8 cellular contexts compared by ENCODE assay signal in genomic region chr9:91423785-91424402, GRCh38. TPM values are rescaled to one million over a fixed set of nuclear protein-coding genes. Genes with fewer than 3 reads are reported as not detected.
DNase-seq lines count a peak whose midpoint lies in the region; ATAC-seq, FAIRE-seq and TF ChIP-seq lines count a peak whose summit lies in the region.

Gene NFIL3 (minus strand): TSS chr9:91423832. CDS start chr9:91410734, 13,098 bp downstream.

- no peak within 1 kb of the TSS for H4K8ac ChIP-seq in H9 (replicated peaks; ENCODE audit: insufficient read length, low read depth, low read length)

- ATAC-seq in Right ventricle myocardium superior (ENCODE audit: poor library complexity) (peak; percentile 89), pancreas (peak; percentile 67 to 87 (median 80))

- H3K9ac ChIP-seq in ES-I3 (ENCODE audit: low read depth, low read length), result peak within 1 kb of the TSS; percentile 79
- H3K9ac ChIP-seq in H9 (ENCODE audit: extremely low read depth, insufficient read length, low read length), result peak within 1 kb of the TSS; percentile 60

- H2BK20ac ChIP-seq in H9 (ENCODE audit: low read depth, low read length, poor library complexity, severe bottlenecking), result no peak within 1 kb of the TSS

- H3K27me3 ChIP-seq in H9 (ENCODE audit: insufficient read depth, low read length) (peaks cover 28% of the 10 kb centered on the region; the same call in 1 of the 2 replicates), MG63 (no peaks in the 10 kb centered on the region), pancreas (no peaks in the 10 kb centered on the region), tibial artery (no peaks in the 10 kb centered on the region)

- no peak within 1 kb of the TSS for H2AK5ac ChIP-seq in H9 (ENCODE audit: insufficient read length, low read length)

- H3K4me1 ChIP-seq in ES-I3 (ENCODE audit: insufficient read depth, low read length) (peaks cover 4% of the 10 kb centered on the region), H9 (ENCODE audit: insufficient read depth, low read length) (no peaks in the 10 kb centered on the region), pancreas (peaks cover 11 to 19% (median 16%) of the 10 kb centered on the region in 3 donors), tibial artery (peaks cover 0 to 31% (median 20%) of the 10 kb centered on the region in 4 donors)

- peaks cover 19% of the 10 kb centered on the region for H3K23me2 ChIP-seq in H9 (ENCODE audit: insufficient read length, low read depth, low read length, poor library complexity, severe bottlenecking)

- H2BK120ac ChIP-seq in H9 (ENCODE audit: low read depth, low read length, poor library complexity, severe bottlenecking), result no peak within 1 kb of the TSS

- no peaks in the 10 kb centered on the region for H3K36me3 ChIP-seq in ES-I3 (ENCODE audit: insufficient read depth, low read length)
- H3K36me3 ChIP-seq in MG63, result no peaks in the 10 kb centered on the region
- H3K36me3 ChIP-seq in pancreas, result no peaks in the 10 kb centered on the region
- no peaks in the 10 kb centered on the region for H3K36me3 ChIP-seq in tibial artery

- peak within 1 kb of the TSS; percentile 90 to 93 for H3K4me3 Mint-ChIP-seq in H9

- H3T11ph ChIP-seq in H9 (ENCODE audit: low read length), result no peak within 1 kb of the TSS

- H3K4me3 ChIP-seq in MG63, result peak within 1 kb of the TSS; percentile 84
- peak within 1 kb of the TSS; percentile 51 to 81 (median 64) for H3K4me3 ChIP-seq in pancreas
- H3K4me3 ChIP-seq in tibial artery, result peak within 1 kb of the TSS; percentile 92 to 93

- H3K27me3 Mint-ChIP-seq in H9 (ENCODE audit: low read depth), result peaks cover 68% of the 10 kb centered on the region

- TF ChIP-seq CTCF in H9 (conservative IDR thresholded peaks at IDR 0.05), result no peak
- TF ChIP-seq CTCF in pancreas (IDR thresholded peaks at IDR 0.05), result no peak
- TF ChIP-seq CTCF in tibial artery (IDR thresholded peaks at IDR 0.05), result no peak

- H3K27ac ChIP-seq in H9 (ENCODE audit: insufficient read length, low read depth, low read length) (no peak within 1 kb of the TSS), pancreas (peak within 1 kb of the TSS; percentile 92 to 99 (median 97)), tibial artery (peak within 1 kb of the TSS; percentile 99 to 100)

- no peak within 1 kb of the TSS for H2AFZ ChIP-seq in H9 (ENCODE audit: low read length)

- H3K4me2 ChIP-seq in H9 (ENCODE audit: insufficient read depth, insufficient read length, low read length), result peak within 1 kb of the TSS; percentile 100

- FAIRE-seq in pancreas (lab: Jason Lieb, UNC), result no peak

- no peaks in the 10 kb centered on the region for H3K9me3 ChIP-seq in ES-I3 (ENCODE audit: control insufficient read depth, insufficient read depth, low read length)
- no peaks in the 10 kb centered on the region for H3K9me3 ChIP-seq in H9 (ENCODE audit: control insufficient read depth, low read depth, low read length)
- no peaks in the 10 kb centered on the region for H3K9me3 ChIP-seq in MG63
- H3K9me3 ChIP-seq in pancreas, result no peaks in the 10 kb centered on the region
- no peaks in the 10 kb centered on the region for H3K9me3 ChIP-seq in tibial artery

- peaks cover 0 to 4% of the 10 kb centered on the region in 2 experiments; a peak in 2 of 5 replicates for H3K9me3 Mint-ChIP-seq in H9

- H4K5ac ChIP-seq in H9 (ENCODE audit: insufficient read length, low read depth, low read length), result no peak within 1 kb of the TSS

- no peak within 1 kb of the TSS for H2BK12ac ChIP-seq in H9 (ENCODE audit: insufficient read length, low read depth, low read length)

- peaks cover 28 to 33% of the 10 kb centered on the region in 2 experiments for H3K4me1 Mint-ChIP-seq in H9

- H3K27ac Mint-ChIP-seq in H9, result peak within 1 kb of the TSS in 2 of 3 experiments; percentile 17 to 84; a peak in 4 of 7 replicates

- no peaks in the 10 kb centered on the region for H4K20me1 ChIP-seq in H9 (ENCODE audit: control insufficient read depth, insufficient read depth, insufficient read length)

- H3K18ac ChIP-seq in H9 (ENCODE audit: insufficient read length, low read depth, low read length), result no peak within 1 kb of the TSS

- H3K23ac ChIP-seq in H9 (ENCODE audit: insufficient read length, low read depth, low read length), result no peak within 1 kb of the TSS

- H2BK15ac ChIP-seq in H9 (ENCODE audit: low read depth, low read length), result no peak within 1 kb of the TSS

- H3K14ac ChIP-seq in H9 (ENCODE audit: insufficient read depth, low read length), result 0 out of 2 replicates have a peak within 1 kb of the TSS, but pooled peaks have one; percentile 56

- H3K79me2 ChIP-seq in H9 (ENCODE audit: insufficient read depth, low read length), result peaks cover 2% of the 10 kb centered on the region; the same call in 1 of the 2 replicates

- no peak within 1 kb of the TSS for H3K4ac ChIP-seq in H9 (ENCODE audit: low read depth, low read length)

- H4K91ac ChIP-seq in H9 (ENCODE audit: insufficient read length, low read depth, low read length), result no peak within 1 kb of the TSS

- no CpG with 5 or more reads among the region's 92 CpGs for WGBS in H9 (ENCODE audit: extremely low coverage, insufficient read length, low lambda C conversion rate)
- WGBS in pancreas, 2 donors, result 0 to 1% methylated on average over 40 to 92 of the region's 92 CpGs

- H3K79me1 ChIP-seq in H9 (ENCODE audit: insufficient read depth, low read depth, low read length, poor library complexity, severe bottlenecking), result no peaks in the 10 kb centered on the region

- DNase-seq in H9, result peak; percentile 75
- DNase-seq in MG63, result peak; percentile 80
- DNase-seq in SW480 (ENCODE audit: low spot score), result peak; percentile 80
- peak; percentile 14 for DNase-seq in activated naive CD8-positive, alpha-beta T cell treated with anti-CD3 and anti-CD28 coated beads, Interleukin-2, amount 50 U/mL, for 16 hours (ENCODE audit: low read depth, low spot score)
- peak; percentile 92 for DNase-seq in Right ventricle myocardium superior
- peak; percentile 82 to 96 (median 88) for DNase-seq in pancreas
- DNase-seq in tibial artery, result peak; percentile 79 to 93

- intact Hi-C loops in Right ventricle myocardium superior (cut with DNase I), result loop anchor here (5.0 kb wide), 1 partner anchor 387 kb away; no protein-coding TSS in a partner anchor
- intact Hi-C loops in pancreas (cut with DNase I), result loop anchor here in 1 of 3 donors (10.0 kb wide), 1 partner anchor 229 kb away; no protein-coding TSS in a partner anchor
- intact Hi-C loops in tibial artery (cut with DNase I; ENCODE audit: low total_unique reads), result loop anchor here (2.0 to 10.0 kb wide), 2 partner anchors 231 to 1819 kb away; partner anchors contain the start of gene GADD45G

- no peaks in the 10 kb centered on the region; a peak in 1 of 7 replicates for H3K36me3 Mint-ChIP-seq in H9 (ENCODE audit: insufficient read depth in 1 of 3, low read depth in 3 of 3)

- no peak within 1 kb of the TSS for H3K56ac ChIP-seq in H9 (ENCODE audit: insufficient read length, low read depth, low read length)

- no peak within 1 kb of the TSS for H2BK5ac ChIP-seq in H9 (ENCODE audit: insufficient read length, low read length)

RNA-seq across cellular contexts. Expression of gene NFIL3, which starts in this region (rescaled TPM):
- total RNA-seq in H9 (2021) (7.6 and 8.4 TPM in 2 replicates), Right ventricle myocardium superior (19.9 TPM), pancreas (10 to 100 TPM in 3 of 6 donors, 1 to 10 TPM in 3; 6.0 to 17.0 (median 10.8) TPM)
- total RNA-seq in MG63 (2014; rRNA removed; shearing (Covaris generic); ENCODE audit: low replicate concordance), result 0.17 and 2.7 TPM in 2 replicates
- 10 to 100 TPM in 1 of 2 donors, 1 to 10 TPM in 1; 6.2 to 24.4 TPM for polyA plus RNA-seq in pancreas

Comparison
In these comparisons a context has a peak if more than half of its experiments do, and no peak if none do; other contexts are left out.
1. DNase-seq: peak in every context shown above with its lines; median percentile 92 in Right ventricle myocardium superior; 88 in pancreas; 86 in tibial artery; 80 in MG63; 80 in SW480; 75 in H9; 14 in activated naive CD8-positive, alpha-beta T cell treated with anti-CD3 and anti-CD28 coated beads, Interleukin-2, amount 50 U/mL, for 16 hours.